Comparison of ENCODE assay signal across 9 cellular contexts in the genomic region with DNA sequence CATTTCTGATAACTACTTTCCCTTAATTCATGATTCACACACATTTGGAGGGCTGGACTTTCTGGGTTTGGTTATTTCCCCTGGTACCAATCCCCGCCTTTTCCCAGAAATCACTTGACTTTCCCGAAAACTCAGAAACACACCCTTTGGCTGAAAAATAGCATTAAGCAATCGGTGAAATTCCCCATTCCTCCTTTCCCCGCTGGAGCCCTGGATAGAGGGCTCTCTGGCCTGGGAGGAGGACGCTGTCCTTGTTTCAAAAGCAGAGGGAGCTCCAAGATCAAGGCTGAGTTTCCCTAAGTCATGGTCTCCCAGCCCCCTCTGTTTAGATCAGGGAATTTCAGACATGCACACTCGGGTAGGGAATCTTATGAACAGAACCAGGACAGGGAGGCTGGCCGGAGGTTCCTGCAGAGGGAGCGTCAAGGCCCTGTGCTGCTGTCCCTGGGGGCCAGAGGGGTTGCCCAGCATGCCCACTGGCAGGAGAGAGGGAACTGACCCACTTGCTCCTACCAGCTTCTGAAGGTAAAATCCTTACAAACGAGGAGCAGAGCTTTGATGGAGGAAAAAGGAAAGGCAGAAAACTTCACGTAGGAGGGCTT. TPM values are rescaled to one million over a fixed set of nuclear protein-coding genes. Genes with fewer than 3 reads are reported as not detected.
DNase-seq lines count a peak whose midpoint lies in the region; ATAC-seq and TF ChIP-seq lines count a peak whose summit lies in the region.
"Had no signal": no experiment of that assay in that cellular context is flagged by ENCODE, and none has a peak within 500 bp of the region (broad histone marks: within the 10 kb centered on the region; RNA-seq: fewer than 3 reads in every experiment).

A gene (plus strand): TSS at position 366 of the 602 bp plus-strand sequence. CDS start 1,195 bp downstream, outside the sequence.

- TF ChIP-seq POLR2A in right lobe of liver (IDR thresholded peaks at IDR 0.05): peak; percentile 93

- no peaks in the 10 kb centered on the region for H3K9me3 ChIP-seq in right lobe of liver
- H3K9me3 ChIP-seq in thoracic aorta: no peaks in the 10 kb centered on the region
- H3K9me3 ChIP-seq: BLaER1 had no signal

- H3K4me3 ChIP-seq in right lobe of liver (peak within 1 kb of the TSS; percentile 55 to 74 (median 71)), thoracic aorta (peak within 1 kb of the TSS; percentile 69)
- H3K4me3 ChIP-seq: BLaER1 had no signal

- H3K4me1 ChIP-seq in right lobe of liver (peaks cover 0 to 46% (median 8%) of the 10 kb centered on the region in 4 donors), thoracic aorta (ENCODE audit: control insufficient read depth in 1 of 2, low read depth in 2 of 2) (peaks cover 12 to 24% of the 10 kb centered on the region in 2 donors)

- peak; percentile 83 to 94 (median 85) for ATAC-seq in right lobe of liver
- peak; percentile 98 for ATAC-seq in thoracic aorta (ENCODE audit: insufficient number of reproducible peaks, low FRiP score, low read depth)
- ATAC-seq in GM19397 (IDR thresholded peaks at IDR 0.05; ENCODE audit: unreplicated experiment): no peak
- no peak for ATAC-seq in GM21423 (IDR thresholded peaks at IDR 0.05; ENCODE audit: unreplicated experiment)

- DNase-seq in NCI-H2171 treated with DMSO at 0.1 percent for 48 hours (lab: John Stamatoyannopoulos, UW) (peak; percentile 46), NCI-H2171 (lab: John Stamatoyannopoulos, UW) (no peak), dedifferentiated amniotic fluid mesenchymal stem cell (ENCODE audit: extremely low spot score) (peak; percentile 98), right lobe of liver (peak; percentile 72 to 89 (median 73)), thoracic aorta (ENCODE audit: low spot score) (peak; percentile 68), GM10266 (ENCODE audit: extremely low spot score) (no peak)

- intact Hi-C loops in right lobe of liver (cut with DNase I): loop anchor here in 1 of 2 donors (5.0 kb wide), 1 partner anchor 37 kb away; no protein-coding TSS in a partner anchor

- peak within 1 kb of the TSS; percentile 87 to 97 (median 91) for H3K27ac ChIP-seq in right lobe of liver
- H3K27ac ChIP-seq in thoracic aorta: peak within 1 kb of the TSS; percentile 71 to 74
- H3K27ac ChIP-seq: BLaER1 had no signal

- H3K36me3 ChIP-seq in right lobe of liver (peaks cover 0 to 26% (median 6%) of the 10 kb centered on the region in 4 donors), thoracic aorta (peaks cover 11% of the 10 kb centered on the region)
- H3K36me3 ChIP-seq: BLaER1 had no signal

- H3K27me3 ChIP-seq in right lobe of liver (no peaks in the 10 kb centered on the region), thoracic aorta (replicated peaks; ENCODE audit: insufficient read depth) (no peaks in the 10 kb centered on the region)
- H3K27me3 ChIP-seq: BLaER1 had no signal

- TF ChIP-seq CTCF in right lobe of liver (IDR thresholded peaks at IDR 0.05): peak; percentile 81 to 93 (median 83)
- TF ChIP-seq CTCF in thoracic aorta (IDR thresholded peaks at IDR 0.05): peak; percentile 73
- no peak for TF ChIP-seq CTCF in GM10266 (IDR thresholded peaks at IDR 0.05; ENCODE audit: control insufficient read depth, insufficient read depth, low read depth, missing control alignments)

- WGBS in right lobe of liver (ENCODE audit: insufficient coverage, low coverage, low lambda C conversion rate, missing lambda C conversion rate): 10% methylated on average over 9 of the region's 10 CpGs

RNA-seq across cellular contexts. Expression of the gene that starts here (rescaled TPM):
- total RNA-seq in right lobe of liver: 1,000 to 10,000 TPM in 5 of 6 experiments, 100 to 1,000 TPM in 1; 993 to 2,993 (median 1,796) TPM
- 100 to 1,000 TPM; 456 to 715 TPM for total RNA-seq in thoracic aorta

Comparison
In these comparisons a context has a peak if more than half of its experiments do, and no peak if none do; other contexts are left out.
1. DNase-seq: peak in NCI-H2171 treated with DMSO at 0.1 percent for 48 hours (single experiment), dedifferentiated amniotic fluid mesenchymal stem cell (single experiment), right lobe of liver (3 of 3) and thoracic aorta (single experiment); none in NCI-H2171 (single experiment) and GM10266 (single experiment).
2. ATAC-seq: peak in right lobe of liver (4 of 4) and thoracic aorta (single experiment); none in GM19397 (single experiment) and GM21423 (single experiment).